ENCODE assay signal across 9 cellular contexts in the genomic region with DNA sequence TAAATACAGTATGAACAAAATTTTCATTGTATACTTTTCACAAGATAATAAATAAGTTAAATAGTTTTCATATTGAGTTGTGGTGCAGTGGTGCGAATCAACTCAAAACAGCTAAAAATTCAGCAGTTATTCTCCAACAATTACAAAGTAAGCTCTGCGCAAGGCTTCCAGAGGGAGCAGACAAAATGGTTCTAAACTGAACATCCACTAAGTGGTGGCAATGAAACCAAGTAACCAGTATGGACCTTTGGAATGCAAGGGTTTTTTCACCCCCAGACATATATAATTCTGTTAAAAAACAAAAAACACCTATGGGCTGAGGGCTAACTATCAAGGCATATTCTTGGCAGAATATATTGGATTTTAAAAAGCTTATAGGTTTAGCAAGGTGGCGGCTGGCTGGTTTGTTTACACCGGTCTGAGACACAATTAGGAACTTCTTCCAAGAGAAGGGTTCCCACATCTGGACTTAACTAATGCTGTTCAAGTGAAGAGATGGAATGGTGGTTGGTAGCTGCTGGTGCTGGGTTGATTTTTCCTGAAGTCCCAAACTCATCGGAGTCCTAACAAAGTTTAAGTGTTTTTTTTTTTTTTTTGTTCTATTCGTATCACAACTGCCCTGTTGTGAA. TPM values are rescaled to one million over a fixed set of nuclear protein-coding genes. Genes with fewer than 3 reads are reported as not detected.
DNase-seq lines count a peak whose midpoint lies in the region; ATAC-seq, FAIRE-seq and TF ChIP-seq lines count a peak whose summit lies in the region.
"Had no signal": no experiment of that assay in that cellular context is flagged by ENCODE, and none has a peak within 500 bp of the region (broad histone marks: within the 10 kb centered on the region; RNA-seq: fewer than 3 reads in every experiment).

No MANE protein-coding gene starts in this region.

- H4K20me1 ChIP-seq in keratinocyte (ENCODE audit: control insufficient read depth, extremely low read depth, insufficient read depth, low read length), result peaks cover 16% of the 10 kb centered on the region

- H3K4me2 ChIP-seq in keratinocyte (ENCODE audit: control insufficient read depth, extremely low read depth, insufficient read depth, low read depth, low read length), result peak overlapping the region; percentile 87

- H2AFZ ChIP-seq in keratinocyte (ENCODE audit: control insufficient read depth, low read length), result no peak overlapping the region

- H3K27me3 Mint-ChIP-seq in activated naive CD4-positive, alpha-beta T cell treated with anti-CD3 and anti-CD28 coated beads for 36 hours (ENCODE audit: low read depth), result no peaks in the 10 kb centered on the region

- H3K79me2 ChIP-seq in keratinocyte (ENCODE audit: control insufficient read depth, insufficient read depth, low read length), result peaks cover 50% of the 10 kb centered on the region

- dilution Hi-C loops in keratinocyte (cut with MboI; ENCODE audit: extremely low pct_ligation_motif_present, low sequenced_read_pairs), result no loop called here

- TF ChIP-seq POLR2A in adrenal gland (IDR thresholded peaks at IDR 0.05), result no peak

- H3K27me3 ChIP-seq in adrenal gland (no peaks in the 10 kb centered on the region), keratinocyte (ENCODE audit: control insufficient read depth, extremely low read depth, insufficient read depth, low read length) (no peaks in the 10 kb centered on the region)

- peak overlapping the region; percentile 97 for H3K4me3 Mint-ChIP-seq in activated naive CD4-positive, alpha-beta T cell treated with anti-CD3 and anti-CD28 coated beads for 36 hours

- H3K9me1 ChIP-seq in keratinocyte (ENCODE audit: control insufficient read depth, extremely low read depth, insufficient read depth, low read length), result no peaks in the 10 kb centered on the region

- H3K36me3 Mint-ChIP-seq in activated naive CD4-positive, alpha-beta T cell treated with anti-CD3 and anti-CD28 coated beads for 36 hours (ENCODE audit: low read depth), result peaks cover 33% of the 10 kb centered on the region

- no peak for DNase-seq in activated naive CD4-positive, alpha-beta T cell treated with anti-CD3 and anti-CD28 coated beads for 36 hours
- no peak for DNase-seq in activated naive CD4-positive, alpha-beta T cell treated with Interleukin-2 at 50 U/mL for 16 hours
- DNase-seq in adrenal gland (no peak), keratinocyte (ENCODE audit: low read depth, low spot score) (no peak), substantia nigra (lab: John Stamatoyannopoulos, UW) (no peak), anterior cingulate cortex (lab: John Stamatoyannopoulos, UW) (no peak)

- H3K9ac ChIP-seq in keratinocyte (ENCODE audit: control insufficient read depth, extremely low read depth, insufficient read depth, low read length), result peak overlapping the region; percentile 94

- CTCF ChIA-PET in activated naive CD4-positive, alpha-beta T cell treated with anti-CD3 and anti-CD28 coated beads for 36 hours (lab: Charles Lee), result interaction anchor here (0.6 to 13.9 kb wide), 11 partner anchors 22 to 363 kb away, joined by 3 to 505 read pairs (median 6); no protein-coding TSS in a partner anchor

- no peaks in the 10 kb centered on the region for H3K9me3 Mint-ChIP-seq in activated naive CD4-positive, alpha-beta T cell treated with anti-CD3 and anti-CD28 coated beads for 36 hours

- peak overlapping the region; percentile 98 for H3K27ac Mint-ChIP-seq in activated naive CD4-positive, alpha-beta T cell treated with anti-CD3 and anti-CD28 coated beads for 36 hours

- H3K36me3 ChIP-seq in adrenal gland (replicated peaks in 1 of 2) (peaks cover 0 to 38% of the 10 kb centered on the region in 2 donors), keratinocyte (ENCODE audit: control insufficient read depth in 2 of 2, extremely low read depth in 1 of 2, insufficient read depth in 2 of 2, low read length in 2 of 2) (peaks cover 4 to 14% of the 10 kb centered on the region in 2 experiments)

- H3K27ac ChIP-seq in adrenal gland (peak overlapping the region; percentile 45 to 100 (median 99)), keratinocyte (ENCODE audit: control insufficient read depth, insufficient read depth, low read length) (peak overlapping the region; percentile 89), substantia nigra (ENCODE audit: low read depth, low read length, poor library complexity, severe bottlenecking) (peak overlapping the region; percentile 98)

- H3K9me3 ChIP-seq in adrenal gland (replicated peaks in 1 of 3) (no peaks in the 10 kb centered on the region), keratinocyte (ENCODE audit: control insufficient read depth, low read depth, low read length) (no peaks in the 10 kb centered on the region)

- TF ChIP-seq CTCF in adrenal gland (IDR thresholded peaks at IDR 0.05) (no peak), keratinocyte (optimal IDR thresholded peaks at IDR 0.05 in 1 of 3, IDR thresholded peaks at IDR 0.05 in 1 of 3, conservative IDR thresholded peaks at IDR 0.05 in 1 of 3; ENCODE audit: extremely low read depth in 1 of 3, insufficient read depth in 2 of 3, low read length in 3 of 3) (no peak)

- H3K4me1 Mint-ChIP-seq in activated naive CD4-positive, alpha-beta T cell treated with anti-CD3 and anti-CD28 coated beads for 36 hours (ENCODE audit: low read depth), result peaks cover 50% of the 10 kb centered on the region

- no peak for ATAC-seq in HG03565 (IDR thresholded peaks at IDR 0.05; ENCODE audit: unreplicated experiment)
- no peak for ATAC-seq in HG02610 (IDR thresholded peaks at IDR 0.05; ENCODE audit: unreplicated experiment)

- H3K4me1 ChIP-seq in adrenal gland (replicated peaks in 1 of 2) (peaks cover 50% of the 10 kb centered on the region in 2 donors), keratinocyte (ENCODE audit: control insufficient read depth, extremely low read depth, insufficient read depth, low read length) (peaks cover 43% of the 10 kb centered on the region)

- 2 to 9% (median 6%) methylated on average over 6 of the region's 6 CpGs for WGBS in adrenal gland, 4 donors

- no peak for FAIRE-seq in keratinocyte (lab: Jason Lieb, UNC)
- FAIRE-seq: endometrium had no signal

- H3K4me3 ChIP-seq in adrenal gland (peak overlapping the region in 3 of 4 donors; percentile 13 to 96 (median 89)), keratinocyte (ENCODE audit: control insufficient read depth in 2 of 3, extremely low read depth in 1 of 3, insufficient read depth in 2 of 3, low read depth in 1 of 3, low read length in 3 of 3) (peak overlapping the region; percentile 87 to 96 (median 92))

- intact Hi-C loops in activated naive CD4-positive, alpha-beta T cell treated with anti-CD3 and anti-CD28 coated beads for 36 hours (cut with micrococcal nuclease), result no loop called here
- intact Hi-C loops in adrenal gland (cut with DNase I), result loop anchor here (10.0 kb wide), 2 partner anchors 89 to 389 kb away; no protein-coding TSS in a partner anchor

RNA-seq across cellular contexts. Expression of a gene that starts 2.9 kb away (rescaled TPM):
- total RNA-seq in activated naive CD4-positive, alpha-beta T cell treated with anti-CD3 and anti-CD28 coated beads for 36 hours, result 10 to 100 TPM; 37.3 to 38.4 TPM
- 100 to 1,000 TPM in 5 of 8 donors, 10 to 100 TPM in 3; 46.2 to 333 (median 111) TPM for total RNA-seq in adrenal gland
- 100 to 1,000 TPM in 2 of 3 donors, 10 to 100 TPM in 1; 29.2 to 159 (median 105) TPM for polyA plus RNA-seq in adrenal gland
- polyA plus RNA-seq in keratinocyte, result 27.1 to 52.4 TPM (median 48.5 TPM) in 3 replicates
- 190 TPM for polyA plus RNA-seq in keratinocyte (2011; ENCODE audit: low read depth)
- 38.1 and 45.1 TPM in 2 replicates for polyA plus RNA-seq in keratinocyte (2011; cell fraction: cytosol; rRNA removed)
- polyA plus RNA-seq in keratinocyte (2011; cell fraction: nucleus; rRNA removed), result 77.7 and 84.9 TPM in 2 replicates
- polyA plus RNA-seq in keratinocyte (2012; ENCODE audit: low replicate concordance), result 151 and 162 TPM in 2 replicates
- polyA minus RNA-seq in keratinocyte, result 7.8 to 24.2 TPM (median 16.0 TPM) in 3 replicates
- 89.6 TPM for polyA minus RNA-seq in keratinocyte (2011; cell fraction: cytosol; rRNA and poly(A)+ RNA removed)
- 50.5 and 70.1 TPM in 2 replicates for polyA minus RNA-seq in keratinocyte (2011; cell fraction: nucleus; rRNA and poly(A)+ RNA removed)
